In the genomic region with DNA sequence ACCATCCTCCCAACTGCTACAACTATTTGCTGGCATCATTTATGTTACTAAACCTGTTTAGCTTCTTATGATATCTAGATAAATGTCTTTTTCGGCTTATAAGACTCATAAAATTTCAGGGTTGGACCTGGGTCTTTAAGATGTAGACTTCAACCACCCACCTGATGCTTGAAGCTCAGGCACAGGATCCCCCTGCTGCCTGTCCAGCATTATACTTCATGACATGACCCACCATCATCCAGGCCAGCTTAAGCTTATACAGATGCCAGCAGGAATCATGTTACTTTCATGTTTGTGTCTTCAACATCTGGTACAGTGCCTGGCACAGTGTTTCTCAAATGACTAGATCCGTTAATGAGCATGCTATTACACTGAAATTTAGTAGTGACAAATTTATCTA, we compare ENCODE assay signal across 12 cellular contexts.
"Had no signal": no experiment of that assay in that cellular context is flagged by ENCODE, and none has a peak within 500 bp of the region (broad histone marks: within the 10 kb centered on the region; RNA-seq: fewer than 3 reads in every experiment).

No MANE protein-coding gene starts in this region.

- H3K27me3 ChIP-seq: adrenal gland, neutrophil, tibial artery had no signal

- H3K9me3 ChIP-seq: adrenal gland, neutrophil, tibial artery had no signal

- H3K4me3 ChIP-seq: adrenal gland, lung, smooth muscle cell, tibial artery had no signal

- DNase-seq: activated CD4-positive, alpha-beta T cell treated with anti-CD3 and anti-CD28 coated beads for 48 hours; activated CD8-positive, alpha-beta memory T cell treated with anti-CD3 and anti-CD28 coated beads, Interleukin-2, amount 50 U/mL, for 48 hours; activated CD8-positive, alpha-beta T cell treated with anti-CD3 and anti-CD28 coated beads, Interleukin-2, amount 10 ng/mL, durations not matched to agents 7 days and 5 days; activated naive CD4-positive, alpha-beta T cell treated with anti-CD3 and anti-CD28 coated beads for 36 hours; left cardiac atrium; naive thymus-derived CD4-positive, alpha-beta T cell; tibial artery; WERI-Rb-1 had no signal

- H3K27ac ChIP-seq: adrenal gland, neutrophil, tibial artery, WERI-Rb-1 had no signal

- H3K4me2 ChIP-seq: smooth muscle cell had no signal
